Comparison of ENCODE assay signal across 8 cellular contexts in genomic region chr18:76496200-76496890, GRCh38. TPM values are rescaled to one million over a fixed set of nuclear protein-coding genes. Genes with fewer than 3 reads are reported as not detected.
DNase-seq lines count a peak whose midpoint lies in the region; ATAC-seq, FAIRE-seq and TF ChIP-seq lines count a peak whose summit lies in the region.

No MANE protein-coding gene starts in this region.

- FAIRE-seq in GM12878 (lab: Jason Lieb, UNC) = no peak

- H3K27ac ChIP-seq in GM12878 (ENCODE audit: control insufficient read depth, insufficient read depth) = peak overlapping the region; percentile 88

- peak overlapping the region; percentile 70 for H3K4me2 ChIP-seq in GM12878 (ENCODE audit: control insufficient read depth, insufficient read depth)

- TF ChIP-seq RAD21 in GM12878 (IDR thresholded peaks at IDR 0.05; ENCODE audit: insufficient read depth, low read depth, low read length) = 0 out of 2 replicates have a peak, but pooled peaks have one; percentile 0

- in situ Hi-C loops in GM12878 (cut with MboI) = no loop called here

- no peak for TF ChIP-seq EP300 in GM12878 (IDR thresholded peaks at IDR 0.05; ENCODE audit: borderline replicate concordance in 1 of 2, control insufficient read depth in 1 of 2, low read depth in 2 of 2, low read length in 2 of 2)

- H4K20me1 ChIP-seq in GM12878 (ENCODE audit: control insufficient read depth, insufficient read depth) = no peaks in the 10 kb centered on the region

- BruUV-seq in GM12878 (replicated peaks; lab: Mats Ljungman, UMichigan) = no TSS peak

- CTCF ChIA-PET in GM12878 (lab: Yijun Ruan, JAX) = interaction anchor here (2.5 kb wide), 1 partner anchor 98 kb away, joined by 11 read pairs; no protein-coding TSS in a partner anchor

- H3K36me3 ChIP-seq in GM12878 (ENCODE audit: control insufficient read depth in 2 of 2, insufficient read depth in 2 of 2, low read length in 1 of 2) = no peaks in the 10 kb centered on the region

- WGBS in GM12878 (ENCODE audit: insufficient coverage, insufficient replicate concordance, low lambda C conversion rate, missing lambda C conversion rate) = 85% methylated on average over 33 of the region's 47 CpGs

- no peaks in the 10 kb centered on the region for H3K9me3 ChIP-seq in GM12878 (replicated peaks; ENCODE audit: control insufficient read depth, insufficient read depth, low read length)

- peaks cover 9% of the 10 kb centered on the region; the same call in 1 of the 2 replicates for H3K4me1 ChIP-seq in GM12878 (ENCODE audit: control insufficient read depth, insufficient read depth, low read length)

- DNase-seq in NCI-H2171 treated with DMSO at 0.1 percent for 48 hours (lab: John Stamatoyannopoulos, UW) (peak; percentile 62), NCI-H2171 (lab: John Stamatoyannopoulos, UW) (no peak), RPMI8226 (peak; percentile 63), GM12878 (ENCODE audit: low read depth, low spot score) (no peak), islet precursor cell (peak; percentile 82), HuH-7.5 (ENCODE audit: low spot score) (no peak)
- peak; percentile 26 for DNase-seq in stimulated activated CD4-positive, alpha-beta T cell treated with anti-CD3 and anti-CD28 coated beads, Interleukin-12 subunit alpha, Interleukin-12 subunit beta, amount 100 ng/mL, for 4 hours

- intact Hi-C loops in GM12878 (cut with micrococcal nuclease; ENCODE audit: unreplicated experiment) = loop anchor here (10.0 kb wide), 3 partner anchors 328 to 2002 kb away; partner anchors contain the start of genes CNDP2 and ZNF236

- SMC1A ChIA-PET in GM12878 (lab: Charles Lee; ENCODE audit: uncharacterized antibody, unreplicated experiment) = interaction anchor here (1.1 to 2.2 kb wide), 2 partner anchors 8 to 39 kb away, joined by 5 to 9 read pairs; no protein-coding TSS in a partner anchor

- TF ChIP-seq CTCF in GM12878 (IDR thresholded peaks at IDR 0.05 in 2 of 3, conservative IDR thresholded peaks at IDR 0.05 in 1 of 3; ENCODE audit: control insufficient read depth in 2 of 3, extremely low read depth in 1 of 3, insufficient read depth in 1 of 3, low read depth in 3 of 3, low read length in 3 of 3) = no peak

- peaks cover 32% of the 10 kb centered on the region for H3K79me2 ChIP-seq in GM12878 (ENCODE audit: control insufficient read depth, insufficient read depth, low read length)

- POLR2A ChIA-PET in GM12878 (lab: Charles Lee) = no interaction called here

- H3K27me3 ChIP-seq in GM12878 (replicated peaks in 1 of 2; ENCODE audit: control insufficient read depth in 2 of 2, insufficient read depth in 2 of 2, low read length in 1 of 2) = no peaks in the 10 kb centered on the region

- peak overlapping the region; percentile 69 for H2AFZ ChIP-seq in GM12878 (ENCODE audit: control insufficient read depth, low read depth, low read length)

- RAD21 ChIA-PET in GM12878 (lab: Charles Lee; ENCODE audit: unreplicated experiment) = no interaction called here

- H3K4me3 ChIP-seq in GM12878 = peak overlapping the region; percentile 67; the same call in 1 of the 2 replicates

- peak; percentile 55 for TF ChIP-seq POLR2A in GM12878 (IDR thresholded peaks at IDR 0.05; ENCODE audit: low read depth, low read length)

- peak; percentile 3 for ATAC-seq in GM12878
- no peak for ATAC-seq in GM18519 (IDR thresholded peaks at IDR 0.05; ENCODE audit: low FRiP score, unreplicated experiment)

- peak overlapping the region; percentile 23; the same call in 1 of the 2 replicates for H3K9ac ChIP-seq in GM12878 (ENCODE audit: control insufficient read depth, insufficient read depth, low read length)

TF ChIP-seq in GM12878, 131 proteins besides CTCF, POLR2A, EP300 and RAD21:
- TF ChIP-seq CREB1 (IDR thresholded peaks at IDR 0.05; ENCODE audit: low read depth) (0 out of 2 replicates have a peak, but pooled peaks have one; percentile 17), RB1 (IDR thresholded peaks at IDR 0.05; ENCODE audit: borderline replicate concordance) (no peak), RUNX3 (IDR thresholded peaks at IDR 0.05; ENCODE audit: low read length) (peak; percentile 36; the same call in 1 of the 2 replicates), BHLHE40 (IDR thresholded peaks at IDR 0.05; ENCODE audit: borderline replicate concordance in 1 of 2, low read depth in 2 of 2, low read length in 1 of 2) (0 out of 4 replicates have a peak, but pooled peaks of 1 of the 2 experiments have one; percentile 7), EGR1 (IDR thresholded peaks at IDR 0.05; ENCODE audit: borderline replicate concordance in 1 of 2, low read depth in 2 of 2, low read length in 2 of 2) (peak in 1 of 2 experiments; percentile 70; a peak in 2 of 3 replicates), CREM (IDR thresholded peaks at IDR 0.05; ENCODE audit: low read depth) (peak; percentile 65), PBX3 (IDR thresholded peaks at IDR 0.05; ENCODE audit: insufficient replicate concordance, low read depth, low read length) (no peak)

RNA-seq across cellular contexts. Expression of gene ZNF516, which starts 1.3 kb away (rescaled TPM):
- total RNA-seq in GM12878 (2013; cell fraction: nucleolus; rRNA removed) = 64.3 and 64.4 TPM in 2 replicates
- 9.5 and 12.1 TPM in 2 replicates for total RNA-seq in GM12878 (2014; rRNA removed)
- 6.8 and 6.9 TPM in 2 replicates for total RNA-seq in GM12878 (2014; rRNA removed; fragmentation: Illumina TruSeq; extraction: Trizol)
- total RNA-seq in GM12878 (2021) = 23.8 and 32.0 TPM in 2 replicates
- 7.3 TPM for polyA plus RNA-seq in GM12878 (2011; ENCODE audit: low read depth)
- polyA plus RNA-seq in GM12878 (2011; rRNA removed) = 8.7 and 9.0 TPM in 2 replicates
- 5.5 and 6.0 TPM in 2 replicates for polyA plus RNA-seq in GM12878 (2011; cell fraction: cytosol; rRNA removed)
- polyA plus RNA-seq in GM12878 (2011; cell fraction: nucleus; rRNA removed) = 21.3 and 23.9 TPM in 2 replicates
- polyA plus RNA-seq in GM12878 (2012) = 11.5 and 14.1 TPM in 2 replicates
- 3.9 and 4.7 TPM in 2 replicates for polyA plus RNA-seq in GM12878 (2014; fragmentation: Illumina TruSeq; extraction: Trizol)
- 1 to 10 TPM; 2.0 to 4.2 TPM for polyA plus RNA-seq in GM12878 (2014; fragmentation: Nextera tagmentation; extraction: Ambion mirVana)
- 9.8 and 10.4 TPM in 2 replicates for polyA plus RNA-seq in GM12878 (2014; rRNA removed)
- 1 to 10 TPM; 8.2 to 8.3 TPM for polyA plus RNA-seq in GM12878 (2016; fragmentation: Nextera tagmentation; extraction: Ambion mirVana)
- polyA minus RNA-seq in GM12878 (2011; rRNA and poly(A)+ RNA removed) = 6.5 and 11.3 TPM in 2 replicates
- 6.0 and 11.0 TPM in 2 replicates for polyA minus RNA-seq in GM12878 (2011; cell fraction: cytosol; rRNA and poly(A)+ RNA removed)
- polyA minus RNA-seq in GM12878 (2011; cell fraction: nucleus; rRNA and poly(A)+ RNA removed) = 22.1 and 30.9 TPM in 2 replicates

Comparison
In these comparisons a context has a peak if more than half of its experiments do, and no peak if none do; other contexts are left out.
1. DNase-seq: peak in NCI-H2171 treated with DMSO at 0.1 percent for 48 hours (single experiment), RPMI8226 (single experiment), islet precursor cell (single experiment) and stimulated activated CD4-positive, alpha-beta T cell treated with anti-CD3 and anti-CD28 coated beads, Interleukin-12 subunit alpha, Interleukin-12 subunit beta, amount 100 ng/mL, for 4 hours (single experiment); none in NCI-H2171 (single experiment), GM12878 (single experiment) and HuH-7.5 (single experiment).